29 cellular contexts compared by ENCODE assay signal in genomic region chr13:111548301-111548700, GRCh38.
"Had no signal": no experiment of that assay in that cellular context is flagged by ENCODE, and none has a peak within 500 bp of the region (broad histone marks: within the 10 kb centered on the region; RNA-seq: fewer than 3 reads in every experiment).

No MANE protein-coding gene starts in this region.

- H3K27ac ChIP-seq: brain microvascular endothelial cell, colonic mucosa, dorsolateral prefrontal cortex, esophagus muscularis mucosa, gastroesophageal sphincter, WERI-Rb-1 had no signal

- H3K9me3 ChIP-seq: colonic mucosa had no signal

- H3K4me3 ChIP-seq: colonic mucosa, dorsolateral prefrontal cortex, esophagus muscularis mucosa, gastroesophageal sphincter had no signal

- H3K27me3 ChIP-seq: brain microvascular endothelial cell, colonic mucosa, dorsolateral prefrontal cortex had no signal

- DNase-seq: activated B cell treated with CpG ODN at 0.5 μM for 24 hours; activated CD4-positive, alpha-beta T cell treated with anti-CD3 and anti-CD28 coated beads for 48 hours; activated CD4-positive, alpha-beta T cell treated with anti-CD3 and anti-CD28 coated beads, Interleukin-2, amount 50 U/mL, for 1 hour; activated CD4-positive, alpha-beta T cell treated with anti-CD3 and anti-CD28 coated beads, Interleukin-2, amount 50 U/mL, for 48 hours; activated CD8-positive, alpha-beta memory T cell treated with anti-CD3 and anti-CD28 coated beads for 24 hours; activated CD8-positive, alpha-beta T cell treated with anti-CD3 and anti-CD28 coated beads for 36 hours; activated effector memory CD4-positive, alpha-beta T cell treated with Interleukin-2 at 50 U/mL for 16 hours; activated gamma-delta T cell treated with Interleukin-2 at 50 U/mL for 16 hours; activated naive CD4-positive, alpha-beta T cell treated with anti-CD3 and anti-CD28 coated beads, Interleukin-2, amount 50 U/mL, for 16 hours; activated naive CD4-positive, alpha-beta T cell treated with Interleukin-2 at 50 U/mL for 16 hours; activated T-cell treated with anti-CD3 and anti-CD28 coated beads, Interleukin-2, amount 50 U/mL, for 4 hours; amniotic stem cell; anterior cingulate cortex; brain microvascular endothelial cell; caudate nucleus; colonic mucosa; dorsolateral prefrontal cortex; effector memory CD8-positive, alpha-beta T cell; erythroblast; foreskin melanocyte; SW 1271; T-cell; T-helper 17 cell; T1000; WERI-Rb-1 had no signal

- ATAC-seq: activated CD4-positive, CD25-positive, alpha-beta regulatory T cell treated with anti-CD3 and anti-CD28 coated beads, Interleukin-2, amount 50 U/mL, for 24 hours; activated CD8-positive, alpha-beta T cell treated with anti-CD3 and anti-CD28 coated beads for 36 hours; activated T-cell treated with anti-CD3 and anti-CD28 coated beads, Interleukin-2, amount 50 U/mL, for 4 hours; activated T-helper 17 cell treated with anti-CD3 and anti-CD28 coated beads, Interleukin-2, amount 50 U/mL, for 72 hours; effector memory CD8-positive, alpha-beta T cell; gastroesophageal sphincter; T-cell; T-helper 17 cell had no signal

- H3K4me1 ChIP-seq: colonic mucosa, esophagus muscularis mucosa, gastroesophageal sphincter had no signal

- H3K36me3 ChIP-seq: brain microvascular endothelial cell, colonic mucosa, esophagus muscularis mucosa, gastroesophageal sphincter, WERI-Rb-1 had no signal
